ENCODE assay signal across 8 cellular contexts in the genomic region with DNA sequence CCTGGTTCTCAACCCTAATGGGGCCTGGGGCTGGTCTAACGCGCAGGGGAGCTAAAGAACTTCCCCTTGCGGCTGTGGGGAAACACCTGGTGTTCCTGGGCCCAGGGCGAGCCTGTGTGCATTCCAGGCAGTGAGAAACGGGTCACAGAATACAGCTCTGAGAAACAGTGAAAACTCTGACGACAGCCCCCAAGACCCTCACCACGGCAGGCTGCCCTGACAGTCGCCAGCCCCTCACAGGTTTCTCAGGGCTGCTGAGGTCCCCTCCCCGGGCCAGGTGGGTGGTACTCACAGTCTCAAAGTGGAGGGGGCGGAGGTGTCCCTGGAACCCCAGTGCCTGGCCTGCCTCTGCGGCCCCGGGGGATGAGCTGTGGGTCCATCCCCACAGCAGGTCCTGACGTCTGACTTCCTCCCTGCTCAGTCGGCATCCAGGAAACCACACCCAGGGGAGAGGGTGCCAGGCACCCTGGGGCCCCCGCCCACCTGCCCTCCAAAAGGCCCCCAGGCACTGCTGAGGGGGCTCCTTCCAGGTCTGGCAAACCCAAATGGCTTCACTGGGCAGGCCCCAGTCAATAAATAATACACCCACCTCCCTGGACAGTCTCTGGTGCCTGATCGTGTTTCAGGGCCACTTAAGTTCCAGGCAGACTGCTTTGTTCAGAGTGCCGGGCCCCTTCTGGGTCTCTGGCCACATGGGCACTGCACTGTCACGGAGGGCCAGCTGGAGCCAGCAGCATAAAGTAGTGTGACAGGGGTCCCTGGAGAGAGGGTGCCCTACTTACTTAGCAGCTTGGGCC. TPM values are rescaled to one million over a fixed set of nuclear protein-coding genes. Genes with fewer than 3 reads are reported as not detected.
DNase-seq lines count a peak whose midpoint lies in the region; ATAC-seq and TF ChIP-seq lines count a peak whose summit lies in the region.

No MANE protein-coding gene starts in this region.

- H3K27me3 Mint-ChIP-seq in activated CD4-positive, alpha-beta T cell treated with anti-CD3 and anti-CD28 coated beads, Interleukin-2, amount 10 ng/mL, durations not matched to agents 24 days and 14 days, result no peaks in the 10 kb centered on the region
- H3K27me3 Mint-ChIP-seq in stimulated activated memory B cell treated with anti-CD40 and anti-IgM and Interleukin-4, amounts not matched to agents 10 μg/mL and 1 μg/mL and 100 μg/mL, for 72 hours, result no peaks in the 10 kb centered on the region

- no peaks in the 10 kb centered on the region for H3K36me3 ChIP-seq in DND-41 (ENCODE audit: insufficient read depth, low read length)
- H3K36me3 ChIP-seq in esophagus squamous epithelium, result no peaks in the 10 kb centered on the region

- TF ChIP-seq CTCF in DND-41 (IDR thresholded peaks at IDR 0.05; ENCODE audit: borderline replicate concordance, extremely low read depth, low read length, poor library complexity, severe bottlenecking) (no peak), esophagus squamous epithelium (IDR thresholded peaks at IDR 0.05) (no peak)

- H3K9me3 Mint-ChIP-seq in activated CD4-positive, alpha-beta T cell treated with anti-CD3 and anti-CD28 coated beads, Interleukin-2, amount 10 ng/mL, durations not matched to agents 24 days and 14 days, result no peaks in the 10 kb centered on the region
- H3K9me3 Mint-ChIP-seq in stimulated activated memory B cell treated with anti-CD40 and anti-IgM and Interleukin-4, amounts not matched to agents 10 μg/mL and 1 μg/mL and 100 μg/mL, for 72 hours, result no peaks in the 10 kb centered on the region

- peak overlapping the region; percentile 70 for H3K4me2 ChIP-seq in DND-41 (ENCODE audit: insufficient read depth, low read length)

- DNase-seq in DND-41 (peak; percentile 86), esophagus squamous epithelium (lab: John Stamatoyannopoulos, UW) (no peak), anterior cingulate cortex (lab: John Stamatoyannopoulos, UW) (no peak), H4 (ENCODE audit: low spot score) (no peak), ecto neural progenitor cell (ENCODE audit: low spot score) (no peak)
- DNase-seq in activated CD4-positive, alpha-beta T cell treated with anti-CD3 and anti-CD28 coated beads, Interleukin-2, amount 10 ng/mL, durations not matched to agents 24 days and 14 days, result peak; percentile 90

- peak in 2 of 4 donors; percentile 37 to 75 for TF ChIP-seq POLR2A in esophagus squamous epithelium (IDR thresholded peaks at IDR 0.05)

- H3K36me3 Mint-ChIP-seq in activated CD4-positive, alpha-beta T cell treated with anti-CD3 and anti-CD28 coated beads, Interleukin-2, amount 10 ng/mL, durations not matched to agents 24 days and 14 days (ENCODE audit: low read depth), result peaks cover 13% of the 10 kb centered on the region
- peaks cover 16% of the 10 kb centered on the region for H3K36me3 Mint-ChIP-seq in stimulated activated memory B cell treated with anti-CD40 and anti-IgM and Interleukin-4, amounts not matched to agents 10 μg/mL and 1 μg/mL and 100 μg/mL, for 72 hours

- WGBS in esophagus squamous epithelium, 2 donors, result 56% methylated on average over 6 of the region's 18 CpGs; no CpG with 5 or more reads in 1 of the 2 donors

- peak overlapping the region; percentile 61 for H2AFZ ChIP-seq in DND-41 (ENCODE audit: low read depth, low read length)

- H3K4me3 ChIP-seq in DND-41 (ENCODE audit: low read depth in 1 of 2, low read length in 2 of 2) (peak overlapping the region in 1 of 2 experiments; percentile 52; a peak in 3 of 4 replicates), esophagus squamous epithelium (peak overlapping the region in 3 of 4 donors; percentile 3 to 54 (median 35))

- ATAC-seq in DND-41 (ENCODE audit: insufficient read depth, low read depth) (peak; percentile 63), HG02885 (IDR thresholded peaks at IDR 0.05; ENCODE audit: poor library complexity, unreplicated experiment) (peak; percentile 33)
- peak; percentile 56 for ATAC-seq in stimulated activated memory B cell treated with anti-CD40 and anti-IgM and Interleukin-4, amounts not matched to agents 10 μg/mL and 1 μg/mL and 100 μg/mL, for 72 hours

- H3K9me3 ChIP-seq in DND-41 (ENCODE audit: insufficient read depth, low read length, severe bottlenecking) (no peaks in the 10 kb centered on the region), esophagus squamous epithelium (no peaks in the 10 kb centered on the region)

- H3K27me3 ChIP-seq in DND-41 (ENCODE audit: insufficient read depth, low read length, poor library complexity) (no peaks in the 10 kb centered on the region), esophagus squamous epithelium (peaks cover 0 to 21% (median 0%) of the 10 kb centered on the region in 4 donors)

- intact Hi-C loops in activated CD4-positive, alpha-beta T cell treated with anti-CD3 and anti-CD28 coated beads, Interleukin-2, amount 10 ng/mL, durations not matched to agents 24 days and 14 days (cut with micrococcal nuclease), result loop anchor here (1.0 to 10.0 kb wide), 5 partner anchors 13 to 1159 kb away; a partner anchor contains a TSS
- intact Hi-C loops in esophagus squamous epithelium (cut with DNase I), result no loop called here

- H3K27ac Mint-ChIP-seq in activated CD4-positive, alpha-beta T cell treated with anti-CD3 and anti-CD28 coated beads, Interleukin-2, amount 10 ng/mL, durations not matched to agents 24 days and 14 days, result peak overlapping the region; percentile 96
- H3K27ac Mint-ChIP-seq in stimulated activated memory B cell treated with anti-CD40 and anti-IgM and Interleukin-4, amounts not matched to agents 10 μg/mL and 1 μg/mL and 100 μg/mL, for 72 hours, result peak overlapping the region; percentile 93

- H3K4me1 ChIP-seq in DND-41 (ENCODE audit: insufficient read depth, low read length) (peaks cover 81% of the 10 kb centered on the region), esophagus squamous epithelium (peaks cover 21 to 66% (median 41%) of the 10 kb centered on the region in 3 donors)

- H3K27ac ChIP-seq in DND-41 (ENCODE audit: low read length) (peak overlapping the region; percentile 97), esophagus squamous epithelium (peak overlapping the region; percentile 77 to 92 (median 82))

- H3K9ac ChIP-seq in DND-41 (ENCODE audit: low read depth, low read length), result peak overlapping the region; percentile 83

- H4K20me1 ChIP-seq in DND-41 (ENCODE audit: insufficient read depth, low read length), result no peaks in the 10 kb centered on the region

- peak overlapping the region; percentile 85 for H3K4me3 Mint-ChIP-seq in activated CD4-positive, alpha-beta T cell treated with anti-CD3 and anti-CD28 coated beads, Interleukin-2, amount 10 ng/mL, durations not matched to agents 24 days and 14 days
- H3K4me3 Mint-ChIP-seq in stimulated activated memory B cell treated with anti-CD40 and anti-IgM and Interleukin-4, amounts not matched to agents 10 μg/mL and 1 μg/mL and 100 μg/mL, for 72 hours, result peak overlapping the region; percentile 82

- H3K79me2 ChIP-seq in DND-41 (ENCODE audit: insufficient read depth, low read length), result 0 out of 2 replicates have a peak, but pooled peaks cover 8% of the 10 kb centered on the region

- peaks cover 62% of the 10 kb centered on the region for H3K4me1 Mint-ChIP-seq in activated CD4-positive, alpha-beta T cell treated with anti-CD3 and anti-CD28 coated beads, Interleukin-2, amount 10 ng/mL, durations not matched to agents 24 days and 14 days
- H3K4me1 Mint-ChIP-seq in stimulated activated memory B cell treated with anti-CD40 and anti-IgM and Interleukin-4, amounts not matched to agents 10 μg/mL and 1 μg/mL and 100 μg/mL, for 72 hours, result peaks cover 93% of the 10 kb centered on the region

RNA-seq across cellular contexts. Expression of a gene that starts 57.7 kb away (rescaled TPM):
- 22.5 TPM in 2 replicates for total RNA-seq in activated CD4-positive, alpha-beta T cell treated with anti-CD3 and anti-CD28 coated beads, Interleukin-2, amount 10 ng/mL, durations not matched to agents 24 days and 14 days
- 10 to 100 TPM in 2 of 4 donors, 1 to 10 TPM in 2; 7.3 to 27.1 (median 10.7) TPM for total RNA-seq in esophagus squamous epithelium
- total RNA-seq in H4 (2014; rRNA removed; shearing (Covaris generic)), result 4.6 and 5.7 TPM in 2 replicates

Comparison
In these comparisons a context has a peak if more than half of its experiments do, and no peak if none do; other contexts are left out.
1. DNase-seq: peak in DND-41 (single experiment) and activated CD4-positive, alpha-beta T cell treated with anti-CD3 and anti-CD28 coated beads, Interleukin-2, amount 10 ng/mL, durations not matched to agents 24 days and 14 days (single experiment); none in esophagus squamous epithelium (single experiment), anterior cingulate cortex (0 of 58), H4 (single experiment) and ecto neural progenitor cell (single experiment).
2. Peak in every context shown above with its lines, with median percentiles within 50 percentile points of each other: ATAC-seq.